ENCODE assay signal across 13 cellular contexts in genomic region chr11:114080769-114081168, GRCh38. TPM values are rescaled to one million over a fixed set of nuclear protein-coding genes. Genes with fewer than 3 reads are reported as not detected.
DNase-seq lines count a peak whose midpoint lies in the region; ATAC-seq and TF ChIP-seq lines count a peak whose summit lies in the region.
"Had no signal": no experiment of that assay in that cellular context is flagged by ENCODE, and none has a peak within 500 bp of the region (broad histone marks: within the 10 kb centered on the region; RNA-seq: fewer than 3 reads in every experiment).

No MANE protein-coding gene starts in this region.

- 75% methylated on average over 3 of the region's 3 CpGs for WGBS in right lobe of liver (ENCODE audit: insufficient coverage, low coverage, low lambda C conversion rate, missing lambda C conversion rate)

- TF ChIP-seq POLR2A in right lobe of liver (IDR thresholded peaks at IDR 0.05), result no peak

- no peaks in the 10 kb centered on the region for H3K9me3 ChIP-seq in adipocyte (ENCODE audit: control insufficient read depth, low read length)
- H3K9me3 ChIP-seq in right lobe of liver, result no peaks in the 10 kb centered on the region
- H3K9me3 ChIP-seq: Caco-2 had no signal

- H3K4me3 ChIP-seq in HL-60 (replicated peaks; ENCODE audit: insufficient read depth, low read length) (no peak overlapping the region), adipocyte (ENCODE audit: low read length) (peak overlapping the region; percentile 37), right lobe of liver (no peak overlapping the region)

- H3K27me3 ChIP-seq in HL-60 (ENCODE audit: insufficient read depth, poor library complexity, severe bottlenecking), result no peaks in the 10 kb centered on the region
- H3K27me3 ChIP-seq in adipocyte (replicated peaks; ENCODE audit: control insufficient read depth, insufficient read depth, low read length), result no peaks in the 10 kb centered on the region
- H3K27me3 ChIP-seq in right lobe of liver, result no peaks in the 10 kb centered on the region

- DNase-seq in HL-60 (ENCODE audit: low read depth in 1 of 2, low spot score in 1 of 2) (no peak), adipocyte (ENCODE audit: low read depth) (no peak), right lobe of liver (no peak), substantia nigra (lab: John Stamatoyannopoulos, UW) (no peak), amygdala (lab: John Stamatoyannopoulos, UW) (no peak), NCI-H2081 treated with DMSO at 0.1 percent for 48 hours (lab: John Stamatoyannopoulos, UW) (no peak)
- DNase-seq: activated B cell treated with CpG ODN at 0.5 μM for 24 hours; Caco-2; caudate nucleus; NCI-H1105; NCI-H82; stimulated activated CD4-positive, alpha-beta T cell treated with anti-CD3 and anti-CD28 coated beads, Interleukin-1b, Interleukin-23, amount 100 ng/mL, for 48 hours had no signal

- H3K36me3 ChIP-seq in adipocyte (ENCODE audit: control insufficient read depth, insufficient read depth, low read length, severe bottlenecking) (peaks cover 46% of the 10 kb centered on the region), right lobe of liver (peaks cover 0 to 20% (median 7%) of the 10 kb centered on the region in 4 donors)

- H3K4me1 ChIP-seq in adipocyte (ENCODE audit: control insufficient read depth, insufficient read depth, low read length) (peaks cover 98% of the 10 kb centered on the region), right lobe of liver (peaks cover 1 to 100% (median 58%) of the 10 kb centered on the region in 4 donors)

- ATAC-seq in right lobe of liver (no peak), HG02588 (IDR thresholded peaks at IDR 0.05; ENCODE audit: unreplicated experiment) (no peak)

- H3K27ac ChIP-seq in HL-60 (replicated peaks) (peak overlapping the region; percentile 94), right lobe of liver (peak overlapping the region; percentile 56 to 73 (median 66)), substantia nigra (ENCODE audit: low read depth, low read length, poor library complexity, severe bottlenecking) (peak overlapping the region; percentile 61)

- intact Hi-C loops in right lobe of liver (cut with DNase I), result no loop called here

- TF ChIP-seq CTCF in HL-60 (IDR thresholded peaks at IDR 0.05; ENCODE audit: insufficient read depth, low read length), result no peak
- no peak for TF ChIP-seq CTCF in right lobe of liver (IDR thresholded peaks at IDR 0.05)

- peak overlapping the region; percentile 79 for H3K9ac ChIP-seq in adipocyte (ENCODE audit: low read length)

RNA-seq across cellular contexts. Expression of gene ZBTB16, which starts 21.3 kb away (rescaled TPM):
- 100 to 1,000 TPM in 2 of 6 experiments, 10 to 100 TPM in 4; 13.1 to 205 (median 52.2) TPM for total RNA-seq in right lobe of liver
